In the genomic region with DNA sequence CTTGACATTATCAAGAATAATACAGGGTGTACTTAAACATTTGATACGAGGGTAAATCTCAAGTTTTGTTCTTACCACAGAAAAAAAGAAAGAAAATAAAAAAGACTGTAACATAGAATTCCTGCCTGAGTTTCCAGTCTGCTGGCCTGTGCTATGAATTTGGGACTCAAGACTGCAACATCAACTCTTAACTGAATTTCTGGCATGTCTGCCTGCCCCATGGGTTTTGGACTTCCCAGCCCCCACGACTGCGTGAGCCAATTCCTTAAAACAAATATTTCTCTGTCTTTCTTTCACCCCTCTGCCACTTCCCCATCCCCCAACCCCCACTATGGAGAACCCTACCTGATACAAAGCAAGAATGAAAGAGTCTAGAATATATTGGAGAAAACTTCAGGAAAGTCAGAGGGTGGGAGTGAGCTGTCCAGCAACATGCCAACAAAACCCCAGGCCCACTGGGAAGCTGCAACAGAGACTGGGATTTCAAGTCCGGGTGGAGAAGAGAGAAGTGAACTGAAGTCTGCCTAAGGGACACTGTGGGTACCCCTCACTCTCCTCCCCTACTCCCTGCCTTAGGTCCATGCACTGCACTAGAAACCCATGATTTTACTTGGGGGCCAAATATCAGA, we compare ENCODE assay signal across 16 cellular contexts. TPM values are rescaled to one million over a fixed set of nuclear protein-coding genes. Genes with fewer than 3 reads are reported as not detected.
DNase-seq lines count a peak whose midpoint lies in the region; ATAC-seq and TF ChIP-seq lines count a peak whose summit lies in the region.
"Had no signal": no experiment of that assay in that cellular context is flagged by ENCODE, and none has a peak within 500 bp of the region (broad histone marks: within the 10 kb centered on the region; RNA-seq: fewer than 3 reads in every experiment).

No MANE protein-coding gene starts in this region.

- peak overlapping the region; percentile 87 for H3K27ac Mint-ChIP-seq in activated CD4-positive, alpha-beta T cell treated with anti-CD3 and anti-CD28 coated beads, Interleukin-2, amount 10 ng/mL, durations not matched to agents 24 days and 14 days
- H3K27ac Mint-ChIP-seq in memory B cell = peak overlapping the region; percentile 93

- no peaks in the 10 kb centered on the region for H3K27me3 ChIP-seq in MM.1S (replicated peaks; ENCODE audit: insufficient read depth, low read length)
- H3K27me3 ChIP-seq: adrenal gland, Peyer's patch, testis had no signal

- H3K4me3 ChIP-seq in MM.1S (ENCODE audit: low read length) = peak overlapping the region; percentile 1; the same call in 1 of the 2 replicates
- H3K4me3 ChIP-seq: adrenal gland, Peyer's patch, testis had no signal

- ATAC-seq in GM19395 (IDR thresholded peaks at IDR 0.05; ENCODE audit: unreplicated experiment) (peak; percentile 14), memory B cell (ENCODE audit: low read depth) (no peak)

- H3K4me1 ChIP-seq in MM.1S (ENCODE audit: low read length) = peaks cover 15% of the 10 kb centered on the region
- H3K4me1 ChIP-seq: adrenal gland, parathyroid adenoma, Peyer's patch, testis had no signal

- H3K9me2 ChIP-seq in MM.1S (replicated peaks; ENCODE audit: insufficient read depth, low read length) = no peaks in the 10 kb centered on the region

- H3K79me2 ChIP-seq in MM.1S (ENCODE audit: low read length) = peaks cover 10% of the 10 kb centered on the region
- H3K79me2 ChIP-seq: parathyroid adenoma had no signal

- no peak overlapping the region for H2AFZ ChIP-seq in MM.1S (ENCODE audit: low read length)
- H2AFZ ChIP-seq: parathyroid adenoma had no signal

- no peak overlapping the region for H3K4me3 Mint-ChIP-seq in activated CD4-positive, alpha-beta T cell treated with anti-CD3 and anti-CD28 coated beads, Interleukin-2, amount 10 ng/mL, durations not matched to agents 24 days and 14 days
- peak overlapping the region; percentile 75 for H3K4me3 Mint-ChIP-seq in memory B cell

- TF ChIP-seq CTCF in MM.1S (IDR thresholded peaks at IDR 0.05; ENCODE audit: low read length) = no peak

- peaks cover 10% of the 10 kb centered on the region for H3F3A ChIP-seq in MM.1S (ENCODE audit: insufficient read depth, low read length)

- no peak overlapping the region; the same call in 1 of the 2 replicates for H3K9ac ChIP-seq in MM.1S (ENCODE audit: low read length)
- H3K9ac ChIP-seq: parathyroid adenoma had no signal

- H3K4me2 ChIP-seq in MM.1S (ENCODE audit: low read depth, low read length) = peak overlapping the region; percentile 24

- no peaks in the 10 kb centered on the region for H3K9me3 ChIP-seq in MM.1S (replicated peaks; ENCODE audit: insufficient read depth, low read length)
- H3K9me3 ChIP-seq: adrenal gland, Peyer's patch, testis had no signal

- H3K4me1 Mint-ChIP-seq in activated CD4-positive, alpha-beta T cell treated with anti-CD3 and anti-CD28 coated beads, Interleukin-2, amount 10 ng/mL, durations not matched to agents 24 days and 14 days = peaks cover 17% of the 10 kb centered on the region
- peaks cover 38% of the 10 kb centered on the region for H3K4me1 Mint-ChIP-seq in memory B cell

- H3K36me3 Mint-ChIP-seq in activated CD4-positive, alpha-beta T cell treated with anti-CD3 and anti-CD28 coated beads, Interleukin-2, amount 10 ng/mL, durations not matched to agents 24 days and 14 days (ENCODE audit: low read depth) = peaks cover 4% of the 10 kb centered on the region
- peaks cover 2% of the 10 kb centered on the region for H3K36me3 Mint-ChIP-seq in memory B cell

- intact Hi-C loops in activated CD4-positive, alpha-beta T cell treated with anti-CD3 and anti-CD28 coated beads, Interleukin-2, amount 10 ng/mL, durations not matched to agents 24 days and 14 days (cut with micrococcal nuclease) = loop anchor here (5.0 kb wide), 1 partner anchor 210 kb away; a partner anchor contains a TSS

- H3K27me3 Mint-ChIP-seq in activated CD4-positive, alpha-beta T cell treated with anti-CD3 and anti-CD28 coated beads, Interleukin-2, amount 10 ng/mL, durations not matched to agents 24 days and 14 days = no peaks in the 10 kb centered on the region
- no peaks in the 10 kb centered on the region for H3K27me3 Mint-ChIP-seq in memory B cell

- H3K27ac ChIP-seq in MM.1S (ENCODE audit: low read length) = peak overlapping the region; percentile 71; the same call in 1 of the 2 replicates
- H3K27ac ChIP-seq: adrenal gland, epithelial cell of prostate, parathyroid adenoma, testis had no signal

- peak; percentile 49 for DNase-seq in activated CD4-positive, alpha-beta T cell treated with anti-CD3 and anti-CD28 coated beads, Interleukin-2, amount 10 ng/mL, durations not matched to agents 24 days and 14 days
- no peak for DNase-seq in activated CD4-positive, alpha-beta T cell treated with anti-CD3 and anti-CD28 coated beads, Interleukin-2, amount 50 U/mL, for 1 hour
- DNase-seq in MM.1S = no peak
- no peak for DNase-seq in memory B cell (ENCODE audit: low spot score in 2 of 2)
- DNase-seq in HUDEP-2 (lab: John Stamatoyannopoulos, UW; ENCODE audit: unreplicated experiment in 76 of 76) = no peak
- DNase-seq in effector CD4-positive, alpha-beta T cell = no peak
- no peak for DNase-seq in ACHN
- DNase-seq: adrenal gland, islet precursor cell, NCI-H1694, NCI-H510A treated with DMSO at 0.1 percent for 48 hours, testis had no signal

- peaks cover 7% of the 10 kb centered on the region for H3K9me3 Mint-ChIP-seq in activated CD4-positive, alpha-beta T cell treated with anti-CD3 and anti-CD28 coated beads, Interleukin-2, amount 10 ng/mL, durations not matched to agents 24 days and 14 days
- H3K9me3 Mint-ChIP-seq in memory B cell = no peaks in the 10 kb centered on the region

- H3K36me3 ChIP-seq in MM.1S (replicated peaks; ENCODE audit: insufficient read depth, low read length) = no peaks in the 10 kb centered on the region
- H3K36me3 ChIP-seq: adrenal gland, Peyer's patch had no signal

- H4K20me1 ChIP-seq in MM.1S (ENCODE audit: insufficient read depth, low read length) = no peaks in the 10 kb centered on the region

- in situ Hi-C loops in ACHN (cut with HindIII; ENCODE audit: low pct_ligation_motif_present, low pct_unique_long_range_greater_than_20kb, low sequenced_read_pairs) = no loop called here

RNA-seq across cellular contexts. Expression of a gene that starts 43.0 kb away (rescaled TPM):
- 2.3 and 4.2 TPM in 2 replicates for total RNA-seq in activated CD4-positive, alpha-beta T cell treated with anti-CD3 and anti-CD28 coated beads, Interleukin-2, amount 10 ng/mL, durations not matched to agents 24 days and 14 days
